Comparison of ENCODE assay signal across 8 cellular contexts in the genomic region with DNA sequence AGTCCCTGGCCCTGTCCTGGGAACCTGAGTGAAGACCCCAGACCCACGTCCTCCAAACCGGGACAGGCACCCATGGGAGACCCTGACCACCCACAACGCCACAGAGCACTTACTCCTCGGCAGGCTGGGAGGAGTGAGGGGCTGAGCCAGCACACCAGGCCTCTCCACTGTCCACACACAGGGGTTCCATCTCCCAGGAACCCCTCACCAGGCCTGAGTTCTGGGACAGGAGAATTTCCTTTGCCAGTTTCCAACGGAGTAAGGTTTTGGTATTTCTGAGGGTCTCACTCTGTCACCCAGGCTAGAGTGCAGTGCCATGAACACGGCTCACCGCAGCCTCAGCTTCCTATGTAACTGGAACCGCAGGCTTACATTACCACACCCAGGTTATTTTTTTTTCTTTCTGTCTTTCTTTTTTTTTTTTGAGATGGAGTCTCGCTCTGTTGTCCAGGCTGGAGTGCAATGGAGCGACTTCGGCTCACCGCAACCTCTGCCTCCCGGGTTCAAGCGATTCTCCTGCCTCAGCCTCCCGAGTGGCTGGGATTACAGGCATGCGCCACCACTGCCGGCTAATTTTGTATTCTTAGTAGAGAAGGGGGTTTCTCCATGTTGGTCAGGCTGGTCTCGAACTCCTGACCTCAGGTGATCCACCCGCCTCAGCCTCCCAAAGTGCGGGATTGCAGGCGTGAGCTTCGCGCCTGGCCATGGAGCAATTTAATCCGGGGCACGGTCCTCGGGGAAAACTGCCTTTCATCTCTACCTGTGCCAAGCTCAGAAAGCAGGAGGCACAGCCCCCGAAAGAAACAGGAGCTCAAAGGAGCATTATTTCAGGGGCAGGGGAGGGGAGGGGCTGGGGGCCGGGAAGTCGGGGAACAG. TPM values are rescaled to one million over a fixed set of nuclear protein-coding genes. Genes with fewer than 3 reads are reported as not detected.
DNase-seq lines count a peak whose midpoint lies in the region; ATAC-seq and TF ChIP-seq lines count a peak whose summit lies in the region.

No MANE protein-coding gene starts in this region.

- intact Hi-C loops in heart left ventricle (cut with DNase I): no loop called here
- intact Hi-C loops in left ventricle myocardium superior (cut with micrococcal nuclease): no loop called here

- H3K4me3 ChIP-seq in heart left ventricle (peak overlapping the region in 11 of 12 donors; percentile 69 to 100 (median 84)), brain microvascular endothelial cell (ENCODE audit: low read depth, low read length) (peak overlapping the region; percentile 73), urinary bladder (ENCODE audit: low read depth, low read length) (peak overlapping the region; percentile 96)

- peaks cover 0 to 25% (median 11%) of the 10 kb centered on the region in 9 donors for H3K36me3 ChIP-seq in heart left ventricle
- peaks cover 12% of the 10 kb centered on the region for H3K36me3 ChIP-seq in brain microvascular endothelial cell (replicated peaks)
- H3K36me3 ChIP-seq in urinary bladder (ENCODE audit: insufficient read depth): no peaks in the 10 kb centered on the region

- DNase-seq in heart left ventricle: no peak
- no peak for DNase-seq in left ventricle myocardium superior
- DNase-seq in brain microvascular endothelial cell: no peak
- DNase-seq in memory B cell (ENCODE audit: low spot score in 2 of 2): no peak
- DNase-seq in SIG-M5 treated with dmso at 0.1 percent for 504 hours (lab: John Stamatoyannopoulos, UW; ENCODE audit: unreplicated experiment): no peak
- no peak for DNase-seq in OCI-M1 (lab: John Stamatoyannopoulos, UW)

- peaks cover 0 to 56% (median 29%) of the 10 kb centered on the region in 12 donors for H3K4me1 ChIP-seq in heart left ventricle
- no peaks in the 10 kb centered on the region for H3K4me1 ChIP-seq in urinary bladder (ENCODE audit: insufficient read depth)

- no peaks in the 10 kb centered on the region for H3K27me3 Mint-ChIP-seq in memory B cell

- H3K4me1 Mint-ChIP-seq in memory B cell: peaks cover 13% of the 10 kb centered on the region

- WGBS in heart left ventricle, 4 donors: 78 to 82% (median 80%) methylated on average over 27 to 29 of the region's 29 CpGs
- 76% methylated on average over 29 of the region's 29 CpGs for WGBS in urinary bladder

- H3K27me3 ChIP-seq in heart left ventricle (no peaks in the 10 kb centered on the region), brain microvascular endothelial cell (replicated peaks) (no peaks in the 10 kb centered on the region)

- no peaks in the 10 kb centered on the region for H3K9me3 Mint-ChIP-seq in memory B cell

- in situ Hi-C loops in brain microvascular endothelial cell (cut with HindIII; ENCODE audit: low pct_ligation_motif_present, low sequenced_read_pairs): no loop called here

- TF ChIP-seq CTCF in heart left ventricle (IDR thresholded peaks at IDR 0.05) (no peak), brain microvascular endothelial cell (IDR thresholded peaks at IDR 0.05; ENCODE audit: low read depth, low read length, missing control alignments) (no peak)

- peak overlapping the region in 5 of 12 donors; percentile 70 to 83 (median 82) for H3K27ac ChIP-seq in heart left ventricle
- no peak overlapping the region for H3K27ac ChIP-seq in brain microvascular endothelial cell
- no peak overlapping the region for H3K27ac ChIP-seq in urinary bladder (ENCODE audit: low read depth)

- no peak overlapping the region for H3K27ac Mint-ChIP-seq in memory B cell

- no peaks in the 10 kb centered on the region for H3K9me3 ChIP-seq in heart left ventricle

- no peak for TF ChIP-seq POLR2A in heart left ventricle (IDR thresholded peaks at IDR 0.05)

- peak overlapping the region; percentile 60 for H3K4me3 Mint-ChIP-seq in memory B cell

- no peak for ATAC-seq in heart left ventricle
- no peak for ATAC-seq in left ventricle myocardium superior
- ATAC-seq in memory B cell (ENCODE audit: low read depth): no peak
- no peak for ATAC-seq in HG03139 (IDR thresholded peaks at IDR 0.05; ENCODE audit: unreplicated experiment)

- H3K36me3 Mint-ChIP-seq in memory B cell: no peaks in the 10 kb centered on the region

RNA-seq across cellular contexts. Expression of gene PGAP6, which starts 1.6 kb away (rescaled TPM):
- 10 to 100 TPM; 32.3 to 65.3 (median 44.9) TPM for total RNA-seq in heart left ventricle
- polyA plus RNA-seq in heart left ventricle: 10 to 100 TPM; 30.1 to 63.8 TPM
- total RNA-seq in left ventricle myocardium superior: 34.2 TPM
- 15.9 TPM for total RNA-seq in urinary bladder
- 53.8 TPM for polyA plus RNA-seq in urinary bladder

RNA-seq across cellular contexts. Expression of gene MRPL28, which starts 9.9 kb away (rescaled TPM):
- total RNA-seq in heart left ventricle (100 to 1,000 TPM in 2 of 9 donors, 10 to 100 TPM in 7; 66.3 to 126 (median 77.7) TPM), left ventricle myocardium superior (77.2 TPM), urinary bladder (20.3 TPM)
- polyA plus RNA-seq in heart left ventricle (100 to 1,000 TPM; 135 to 157 TPM), urinary bladder (81.1 TPM)

RNA-seq across cellular contexts. Expression of gene NME4, which starts 16.8 kb away (rescaled TPM):
- total RNA-seq in heart left ventricle: 10 to 100 TPM; 53.9 to 95.3 (median 73.8) TPM
- polyA plus RNA-seq in heart left ventricle: 100 to 1,000 TPM in 1 of 2 donors, 10 to 100 TPM in 1; 37.5 to 103 TPM
- 89.2 TPM for total RNA-seq in left ventricle myocardium superior
- 29.0 TPM for total RNA-seq in urinary bladder
- 246 TPM for polyA plus RNA-seq in urinary bladder

RNA-seq across cellular contexts. Expression of gene DECR2, which starts 21.5 kb away (rescaled TPM):
- total RNA-seq in heart left ventricle (10 to 100 TPM in 6 of 9 donors, 1 to 10 TPM in 3; 6.9 to 20.6 (median 12.2) TPM), left ventricle myocardium superior (9.8 TPM), urinary bladder (5.3 TPM)
- polyA plus RNA-seq in heart left ventricle (10 to 100 TPM in 1 of 2 donors, 1 to 10 TPM in 1; 7.1 to 17.1 TPM), urinary bladder (20.6 TPM)

RNA-seq across cellular contexts. Expression of gene AXIN1, which starts 27.7 kb away (rescaled TPM):
- total RNA-seq in heart left ventricle (10 to 100 TPM in 6 of 9 donors, 1 to 10 TPM in 3; 6.8 to 32.0 (median 11.6) TPM), left ventricle myocardium superior (14.4 TPM), urinary bladder (9.9 TPM)
- polyA plus RNA-seq in heart left ventricle (10 to 100 TPM; 10.0 to 19.8 TPM), urinary bladder (25.0 TPM)
